In genomic region chr1:163771637-163772036, GRCh38 we compare ENCODE assay signal across 30 cellular contexts.
"Had no signal": no experiment of that assay in that cellular context is flagged by ENCODE, and none has a peak within 500 bp of the region (broad histone marks: within the 10 kb centered on the region; RNA-seq: fewer than 3 reads in every experiment).

No MANE protein-coding gene starts in this region.

- FAIRE-seq: frontal cortex, kidney, urothelium cell line had no signal

- H3K4me3 ChIP-seq: colonic mucosa, lung, mucosa of descending colon, prostate gland, right atrium auricular region, sigmoid colon, skin epidermis, spleen, testis, tibial artery, upper lobe of left lung had no signal

- H3K4me3 Mint-ChIP-seq: central memory CD8-positive, alpha-beta T cell; dendritic cell treated with granulocyte-macrophage colony-stimulating factor and Interleukin-4, amounts not matched to agents 40 ng/mL and 50 ng/mL, for 4 days; endodermal cell; memory B cell; naive thymus-derived CD8-positive, alpha-beta T cell; neural crest cell; stimulated activated memory B cell treated with anti-CD40 and anti-IgM and Interleukin-4, amounts not matched to agents 10 μg/mL and 1 μg/mL and 100 μg/mL, for 72 hours had no signal

- H3K4me1 ChIP-seq: colonic mucosa, prostate gland, right atrium auricular region, sigmoid colon, spleen, testis, tibial artery, upper lobe of left lung had no signal

- H3K27ac ChIP-seq: colonic mucosa, neutrophil, parathyroid adenoma, prostate gland, right atrium auricular region, sigmoid colon, skin epidermis, spleen, testis, tibial artery, upper lobe of left lung had no signal

- H3K27me3 ChIP-seq: colonic mucosa, neutrophil, right atrium auricular region, sigmoid colon, spleen, testis, tibial artery, upper lobe of left lung had no signal

- H3K36me3 ChIP-seq: colonic mucosa, neutrophil, prostate gland, right atrium auricular region, sigmoid colon, spleen, tibial artery, upper lobe of left lung had no signal

- ATAC-seq: left lobe of liver; mucosa of descending colon; naive thymus-derived CD8-positive, alpha-beta T cell; stimulated activated memory B cell treated with anti-CD40 and anti-IgM and Interleukin-4, amounts not matched to agents 10 μg/mL and 1 μg/mL and 100 μg/mL, for 72 hours; stimulated activated naive CD8-positive, alpha-beta T cell treated with anti-CD3 and anti-CD28 coated beads, Interleukin-15, Interleukin-2, amounts not matched to agents 100 U/mL and 50 U/mL, for 24 hours had no signal

- DNase-seq: colonic mucosa; effector CD8-positive, alpha-beta T cell; endodermal cell; erythroblast; head of caudate nucleus; kidney; mucosa of descending colon; naive thymus-derived CD8-positive, alpha-beta T cell; sigmoid colon; spleen; stimulated activated CD4-positive, alpha-beta T cell treated with anti-CD3 and anti-CD28 coated beads, Interleukin-4, amount 100 ng/mL, for 4 hours; stimulated activated naive CD8-positive, alpha-beta T cell treated with anti-CD3 and anti-CD28 coated beads, Interleukin-15, Interleukin-2, amounts not matched to agents 100 U/mL and 50 U/mL, for 24 hours; substantia nigra; testis; tibial artery; upper lobe of left lung had no signal

- H3K9me3 ChIP-seq: colonic mucosa, mucosa of descending colon, neutrophil, prostate gland, right atrium auricular region, sigmoid colon, testis, tibial artery, upper lobe of left lung had no signal

- H3K27me3 Mint-ChIP-seq: central memory CD8-positive, alpha-beta T cell; dendritic cell treated with granulocyte-macrophage colony-stimulating factor and Interleukin-4, amounts not matched to agents 40 ng/mL and 50 ng/mL, for 4 days; memory B cell; stimulated activated memory B cell treated with anti-CD40 and anti-IgM and Interleukin-4, amounts not matched to agents 10 μg/mL and 1 μg/mL and 100 μg/mL, for 72 hours had no signal

- H3K27ac Mint-ChIP-seq: dendritic cell treated with granulocyte-macrophage colony-stimulating factor and Interleukin-4, amounts not matched to agents 40 ng/mL and 50 ng/mL, for 4 days; endodermal cell; memory B cell; naive thymus-derived CD8-positive, alpha-beta T cell; stimulated activated memory B cell treated with anti-CD40 and anti-IgM and Interleukin-4, amounts not matched to agents 10 μg/mL and 1 μg/mL and 100 μg/mL, for 72 hours had no signal

- H3K4me1 Mint-ChIP-seq: central memory CD8-positive, alpha-beta T cell; memory B cell; naive thymus-derived CD8-positive, alpha-beta T cell; neural crest cell; stimulated activated memory B cell treated with anti-CD40 and anti-IgM and Interleukin-4, amounts not matched to agents 10 μg/mL and 1 μg/mL and 100 μg/mL, for 72 hours had no signal

- H3K36me3 Mint-ChIP-seq: memory B cell; naive thymus-derived CD8-positive, alpha-beta T cell; stimulated activated memory B cell treated with anti-CD40 and anti-IgM and Interleukin-4, amounts not matched to agents 10 μg/mL and 1 μg/mL and 100 μg/mL, for 72 hours had no signal

- H3K9me3 Mint-ChIP-seq: endodermal cell; memory B cell; neural crest cell; stimulated activated memory B cell treated with anti-CD40 and anti-IgM and Interleukin-4, amounts not matched to agents 10 μg/mL and 1 μg/mL and 100 μg/mL, for 72 hours had no signal
